8 cellular contexts compared by ENCODE assay signal in genomic region chr22:20857838-20858614, GRCh38. TPM values are rescaled to one million over a fixed set of nuclear protein-coding genes. Genes with fewer than 3 reads are reported as not detected.
DNase-seq lines count a peak whose midpoint lies in the region; ATAC-seq and TF ChIP-seq lines count a peak whose summit lies in the region.

No MANE protein-coding gene starts in this region.

- ATAC-seq in GM21619 (IDR thresholded peaks at IDR 0.05; ENCODE audit: unreplicated experiment), result peak; percentile 44

- H3K9me3 Mint-ChIP-seq in nephron, result no peaks in the 10 kb centered on the region

- no peak for TF ChIP-seq RAD21 in Ishikawa (IDR thresholded peaks at IDR 0.05; ENCODE audit: low read depth)

- no peaks in the 10 kb centered on the region for H3K27me3 Mint-ChIP-seq in nephron (ENCODE audit: low read depth)

- H3K4me3 ChIP-seq in fibroblast of the aortic adventitia (ENCODE audit: low read depth, low read length), result peak overlapping the region; percentile 85

- H3K27ac Mint-ChIP-seq in nephron, result peak overlapping the region; percentile 50 to 79 (median 61)

- H3K36me3 Mint-ChIP-seq in nephron (ENCODE audit: low read depth), result peaks cover 7% of the 10 kb centered on the region

- peaks cover 31% of the 10 kb centered on the region for H3K4me1 Mint-ChIP-seq in nephron

- TF ChIP-seq CTCF in fibroblast of the aortic adventitia (IDR thresholded peaks at IDR 0.05; ENCODE audit: insufficient read depth, low read length) (no peak), nephron (IDR thresholded peaks at IDR 0.05; ENCODE audit: unreplicated experiment in 3 of 3) (no peak)

- peak overlapping the region; percentile 88 to 91 (median 91) for H3K4me3 Mint-ChIP-seq in nephron

- DNase-seq in DMS153 treated with DMSO at 0.1 percent for 48 hours (lab: John Stamatoyannopoulos, UW; ENCODE audit: unreplicated experiment) (peak; percentile 48), RKO (ENCODE audit: low spot score) (peak; percentile 80), fibroblast of the aortic adventitia (ENCODE audit: low read depth) (peak; percentile 76)
- DNase-seq in activated T-helper 9 cell treated with anti-CD3 and anti-CD28 coated beads, Interleukin-2, amount 50 U/mL, for 16 hours (ENCODE audit: low read depth), result peak; percentile 79
- DNase-seq in stimulated activated naive CD4-positive, alpha-beta T cell (lab: John Stamatoyannopoulos, UW), result peak; percentile 19 to 89 (median 80)

- no peak for TF ChIP-seq EP300 in Ishikawa (IDR thresholded peaks at IDR 0.05; ENCODE audit: borderline replicate concordance)

TF ChIP-seq in Ishikawa, 13 proteins besides CTCF, POLR2A, EP300 and RAD21:
- TF ChIP-seq REST (IDR thresholded peaks at IDR 0.05; ENCODE audit: low read depth), result no peak
- TF ChIP-seq CEBPB (IDR thresholded peaks at IDR 0.05), result no peak
- TF ChIP-seq ZBTB7A (IDR thresholded peaks at IDR 0.05; ENCODE audit: low read depth), result peak; percentile 68; the same call in 1 of the 2 replicates
- no peak for TF ChIP-seq USF1 (IDR thresholded peaks at IDR 0.05)
- no peak for TF ChIP-seq TAF1 (IDR thresholded peaks at IDR 0.05; ENCODE audit: low read depth)
- no peak for TF ChIP-seq YY1 (IDR thresholded peaks at IDR 0.05; ENCODE audit: low read depth)
- TF ChIP-seq NFIC (IDR thresholded peaks at IDR 0.05), result no peak
- TF ChIP-seq MAX (IDR thresholded peaks at IDR 0.05), result no peak
- no peak for TF ChIP-seq TEAD4 (IDR thresholded peaks at IDR 0.05)
- no peak for TF ChIP-seq FOXM1 (IDR thresholded peaks at IDR 0.05; ENCODE audit: borderline replicate concordance, low read depth)
- TF ChIP-seq TCF12 (IDR thresholded peaks at IDR 0.05; ENCODE audit: low read depth), result no peak
- 0 out of 2 replicates have a peak, but pooled peaks have one; percentile 5 for TF ChIP-seq CREB1 (IDR thresholded peaks at IDR 0.05; ENCODE audit: low read depth)
- TF ChIP-seq EGR1 (IDR thresholded peaks at IDR 0.05), result 0 out of 2 replicates have a peak, but pooled peaks have one; percentile 17

RNA-seq across cellular contexts. Expression of gene PI4KA, which starts 0.6 kb away (rescaled TPM):
- total RNA-seq in fibroblast of the aortic adventitia (ENCODE audit: low replicate concordance), result 34.8 and 49.9 TPM in 2 replicates

RNA-seq across cellular contexts. Expression of gene SNAP29, which starts 0.8 kb away (rescaled TPM):
- 10.6 and 15.5 TPM in 2 replicates for total RNA-seq in fibroblast of the aortic adventitia (ENCODE audit: low replicate concordance)

RNA-seq across cellular contexts. Expression of gene CRKL, which starts 59.2 kb away (rescaled TPM):
- 35.0 and 44.7 TPM in 2 replicates for total RNA-seq in fibroblast of the aortic adventitia (ENCODE audit: low replicate concordance)

Comparison
In these comparisons a context has a peak if more than half of its experiments do, and no peak if none do; other contexts are left out.
1. Peak in every context shown above with its lines: DNase-seq, ATAC-seq and H3K4me3 ChIP-seq.